12 cellular contexts compared by ENCODE assay signal in genomic region chr14:78399316-78399889, GRCh38.
A peak's percentile ranks its signal among the peaks of the same experiment; 100 is the strongest.
DNase-seq lines count a peak whose midpoint lies in the region; ATAC-seq and TF ChIP-seq lines count a peak whose summit lies in the region.
"Had no signal": no experiment of that assay in that cellular context is flagged by ENCODE, and none has a peak within 500 bp of the region (broad histone marks: within the 10 kb centered on the region; RNA-seq: fewer than 3 reads in every experiment).

No MANE protein-coding gene starts in this region.

- peaks cover 0 to 3% (median 0%) of the 10 kb centered on the region in 4 donors for H3K9me3 ChIP-seq in sigmoid colon
- H3K9me3 ChIP-seq: body of pancreas had no signal

- TF ChIP-seq CTCF in progenitor cell of endocrine pancreas (IDR thresholded peaks at IDR 0.05; ENCODE audit: unreplicated experiment) (no peak), sigmoid colon (IDR thresholded peaks at IDR 0.05) (no peak)

- intact Hi-C loops in activated naive CD4-positive, alpha-beta T cell treated with anti-CD3 and anti-CD28 coated beads for 36 hours (cut with micrococcal nuclease): no loop called here
- intact Hi-C loops in sigmoid colon (cut with DNase I): no loop called here

- H3K4me3 ChIP-seq in sigmoid colon: no peak overlapping the region
- H3K4me3 ChIP-seq: body of pancreas, lung had no signal

- H3K4me1 ChIP-seq in sigmoid colon: no peaks in the 10 kb centered on the region
- H3K4me1 ChIP-seq: body of pancreas had no signal

- no peak for TF ChIP-seq POLR2A in sigmoid colon (IDR thresholded peaks at IDR 0.05)

- TF ChIP-seq EP300 in sigmoid colon (IDR thresholded peaks at IDR 0.05): no peak

- no peaks in the 10 kb centered on the region for H3K27me3 ChIP-seq in sigmoid colon
- H3K27me3 ChIP-seq: body of pancreas had no signal

- H3K9me3 Mint-ChIP-seq in activated naive CD4-positive, alpha-beta T cell treated with anti-CD3 and anti-CD28 coated beads for 36 hours: no peaks in the 10 kb centered on the region
- no peaks in the 10 kb centered on the region for H3K9me3 Mint-ChIP-seq in progenitor cell of endocrine pancreas (ENCODE audit: low read depth)
- H3K9me3 Mint-ChIP-seq: type B pancreatic cell had no signal

- 57 to 58% methylated on average over 3 of the region's 3 CpGs for WGBS in sigmoid colon, 2 donors

- no peaks in the 10 kb centered on the region for H3K36me3 ChIP-seq in sigmoid colon

- H3K4me3 Mint-ChIP-seq in activated naive CD4-positive, alpha-beta T cell treated with anti-CD3 and anti-CD28 coated beads for 36 hours: no peak overlapping the region
- no peak overlapping the region for H3K4me3 Mint-ChIP-seq in progenitor cell of endocrine pancreas (ENCODE audit: low read depth)
- H3K4me3 Mint-ChIP-seq: type B pancreatic cell had no signal

- CTCF ChIA-PET in activated naive CD4-positive, alpha-beta T cell treated with anti-CD3 and anti-CD28 coated beads for 36 hours (lab: Charles Lee): no interaction called here

- no peak overlapping the region for H3K27ac Mint-ChIP-seq in activated naive CD4-positive, alpha-beta T cell treated with anti-CD3 and anti-CD28 coated beads for 36 hours
- H3K27ac Mint-ChIP-seq in progenitor cell of endocrine pancreas: no peak overlapping the region
- H3K27ac Mint-ChIP-seq: type B pancreatic cell had no signal

- peaks cover 6% of the 10 kb centered on the region for H3K27me3 Mint-ChIP-seq in activated naive CD4-positive, alpha-beta T cell treated with anti-CD3 and anti-CD28 coated beads for 36 hours (ENCODE audit: low read depth)
- peaks cover 14% of the 10 kb centered on the region for H3K27me3 Mint-ChIP-seq in progenitor cell of endocrine pancreas

- H3K27ac ChIP-seq in sigmoid colon: no peak overlapping the region
- H3K27ac ChIP-seq: body of pancreas had no signal

- no peaks in the 10 kb centered on the region for H3K36me3 Mint-ChIP-seq in activated naive CD4-positive, alpha-beta T cell treated with anti-CD3 and anti-CD28 coated beads for 36 hours (ENCODE audit: low read depth)
- no peaks in the 10 kb centered on the region for H3K36me3 Mint-ChIP-seq in progenitor cell of endocrine pancreas (ENCODE audit: insufficient read depth)
- H3K36me3 Mint-ChIP-seq: type B pancreatic cell had no signal

- no peak for ATAC-seq in HG03159 (IDR thresholded peaks at IDR 0.05; ENCODE audit: unreplicated experiment)
- ATAC-seq: body of pancreas had no signal

- H3K4me1 Mint-ChIP-seq in activated naive CD4-positive, alpha-beta T cell treated with anti-CD3 and anti-CD28 coated beads for 36 hours (ENCODE audit: low read depth): no peaks in the 10 kb centered on the region
- no peaks in the 10 kb centered on the region for H3K4me1 Mint-ChIP-seq in progenitor cell of endocrine pancreas (ENCODE audit: low read depth)

- peak; percentile 34 for DNase-seq in activated naive CD4-positive, alpha-beta T cell treated with anti-CD3 and anti-CD28 coated beads for 36 hours
- no peak for DNase-seq in activated naive CD4-positive, alpha-beta T cell treated with anti-CD3 and anti-CD28 coated beads, Interleukin-2, amount 50 U/mL, for 16 hours
- DNase-seq in NAMALWA (ENCODE audit: low spot score): peak; percentile 29
- peak; percentile 4 for DNase-seq in dermis blood vessel endothelial cell
- peak; percentile 43 for DNase-seq in progenitor cell of endocrine pancreas (ENCODE audit: low spot score, unreplicated experiment)
- DNase-seq in AML-193 (lab: John Stamatoyannopoulos, UW): no peak
- DNase-seq in sigmoid colon: no peak
- DNase-seq: NCI-H2029 had no signal

Comparison
In these comparisons a context has a peak if more than half of its experiments do, and no peak if none do; other contexts are left out.
1. DNase-seq: peak in activated naive CD4-positive, alpha-beta T cell treated with anti-CD3 and anti-CD28 coated beads for 36 hours (single experiment), NAMALWA (single experiment), dermis blood vessel endothelial cell (single experiment) and progenitor cell of endocrine pancreas (single experiment); none in activated naive CD4-positive, alpha-beta T cell treated with anti-CD3 and anti-CD28 coated beads, Interleukin-2, amount 50 U/mL, for 16 hours (single experiment), AML-193 (0 of 2) and sigmoid colon (single experiment).